8 cellular contexts compared by ENCODE assay signal in the genomic region with DNA sequence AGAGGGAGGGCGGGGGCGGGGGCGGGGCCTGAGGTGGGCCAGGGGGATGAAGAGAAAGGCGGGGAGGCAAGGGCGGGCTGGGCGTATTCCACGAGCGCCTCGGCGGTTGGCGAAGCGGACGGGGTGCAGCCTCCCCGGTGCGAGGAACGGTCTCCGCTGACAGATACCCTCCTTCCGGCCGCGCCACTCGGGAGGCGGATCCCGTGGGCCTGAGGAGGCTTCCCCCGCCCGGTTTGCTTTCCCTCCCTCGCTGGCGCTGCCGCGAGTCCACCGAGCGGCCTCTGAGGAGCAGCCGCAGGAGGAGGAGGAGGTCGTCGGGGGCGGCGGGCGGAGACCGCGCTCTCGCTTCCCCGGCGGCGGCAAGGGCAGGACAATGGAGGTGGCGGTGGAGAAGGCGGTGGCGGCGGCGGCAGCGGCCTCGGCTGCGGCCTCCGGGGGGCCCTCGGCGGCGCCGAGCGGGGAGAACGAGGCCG. TPM values are rescaled to one million over a fixed set of nuclear protein-coding genes. Genes with fewer than 3 reads are reported as not detected.
DNase-seq lines count a peak whose midpoint lies in the region; ATAC-seq, FAIRE-seq and TF ChIP-seq lines count a peak whose summit lies in the region.

A gene (plus strand): TSS at position 84 of the 473 bp plus-strand sequence. CDS start 290 bp downstream, at position 374.

- peak within 1 kb of the TSS; percentile 86 to 99 (median 95) for H3K4me3 ChIP-seq in endothelial cell of umbilical vein (replicated peaks in 1 of 3; ENCODE audit: insufficient read depth in 1 of 3, low read depth in 1 of 3, low read length in 3 of 3)
- H3K4me3 ChIP-seq in naive thymus-derived CD4-positive, alpha-beta T cell (ENCODE audit: low read length) = peak within 1 kb of the TSS; percentile 61

- ATAC-seq in GM21381 (IDR thresholded peaks at IDR 0.05; ENCODE audit: unreplicated experiment) (peak; percentile 68), HG03571 (IDR thresholded peaks at IDR 0.05; ENCODE audit: unreplicated experiment) (peak; percentile 72)
- no peak for ATAC-seq in naive thymus-derived CD4-positive, alpha-beta T cell

- peaks cover 0 to 2% (median 0%) of the 10 kb centered on the region in 5 donors for H3K27me3 Mint-ChIP-seq in naive thymus-derived CD4-positive, alpha-beta T cell

- peaks cover 0 to 6% (median 5%) of the 10 kb centered on the region in 5 donors for H3K36me3 Mint-ChIP-seq in naive thymus-derived CD4-positive, alpha-beta T cell

- DNase-seq in SW480 (ENCODE audit: low spot score) (peak; percentile 98), endothelial cell of umbilical vein (ENCODE audit: low read depth, low spot score) (no peak), cerebellar nuclear complex (lab: John Stamatoyannopoulos, UW) (no peak)
- DNase-seq in naive thymus-derived CD4-positive, alpha-beta T cell = peak in 4 of 9 donors; percentile 83 to 96 (median 92)
- no peak for DNase-seq in stimulated activated CD4-positive, alpha-beta T cell treated with anti-CD3 and anti-CD28 coated beads, Interleukin-2, amount 100 ng/mL, for 24 hours

- FAIRE-seq in endothelial cell of umbilical vein (lab: Jason Lieb, UNC) = no peak

- H3K4me2 ChIP-seq in endothelial cell of umbilical vein (ENCODE audit: insufficient read depth, low read length) = peak within 1 kb of the TSS; percentile 95

- peak within 1 kb of the TSS; percentile 61 for H3K27ac ChIP-seq in endothelial cell of umbilical vein (ENCODE audit: insufficient read depth, low read depth, low read length)
- H3K27ac ChIP-seq in naive thymus-derived CD4-positive, alpha-beta T cell (ENCODE audit: low read depth, low read length) = peak within 1 kb of the TSS; percentile 90

- H3K9me3 ChIP-seq in ES-I3 (ENCODE audit: control insufficient read depth, insufficient read depth, low read length) (no peaks in the 10 kb centered on the region), endothelial cell of umbilical vein (replicated peaks; ENCODE audit: control insufficient read depth, insufficient read depth, low read length) (no peaks in the 10 kb centered on the region)
- H3K9me3 ChIP-seq in naive thymus-derived CD4-positive, alpha-beta T cell (ENCODE audit: control insufficient read depth in 2 of 3, low read length in 3 of 3) = no peaks in the 10 kb centered on the region

- H3K9me1 ChIP-seq in endothelial cell of umbilical vein (replicated peaks; ENCODE audit: control insufficient read depth, extremely low read depth, insufficient read depth, low read length) = no peaks in the 10 kb centered on the region

- peak within 1 kb of the TSS; percentile 84 to 98 (median 92) for H3K4me3 Mint-ChIP-seq in naive thymus-derived CD4-positive, alpha-beta T cell

- H3K79me2 ChIP-seq in endothelial cell of umbilical vein (ENCODE audit: control insufficient read depth, insufficient read depth, low read length) = peaks cover 36% of the 10 kb centered on the region

- POLR2A ChIA-PET in endothelial cell of umbilical vein (lab: Charles Lee) = interaction anchor here (0.7 kb wide), 1 partner anchor 86 kb away, joined by 5 read pairs; no protein-coding TSS in a partner anchor
- POLR2A ChIA-PET in naive thymus-derived CD4-positive, alpha-beta T cell (lab: Charles Lee) = no interaction called here

- intact Hi-C loops in endothelial cell of umbilical vein (cut with micrococcal nuclease) = loop anchor here (1.0 to 10.0 kb wide), 6 partner anchors 52 to 458 kb away; a partner anchor contains a TSS
- intact Hi-C loops in naive thymus-derived CD4-positive, alpha-beta T cell (cut with micrococcal nuclease) = loop anchor here (1.0 to 10.0 kb wide), 22 partner anchors 15 to 1945 kb away; a partner anchor contains a TSS

- H3K9me3 Mint-ChIP-seq in naive thymus-derived CD4-positive, alpha-beta T cell = no peaks in the 10 kb centered on the region

- peak within 1 kb of the TSS; percentile 84 for H2AFZ ChIP-seq in endothelial cell of umbilical vein (ENCODE audit: low read depth, low read length)

- H3K27me3 ChIP-seq in endothelial cell of umbilical vein (ENCODE audit: control insufficient read depth in 2 of 2, insufficient read depth in 2 of 2, low read length in 2 of 2) = no peaks in the 10 kb centered on the region
- no peaks in the 10 kb centered on the region for H3K27me3 ChIP-seq in naive thymus-derived CD4-positive, alpha-beta T cell (ENCODE audit: control insufficient read depth in 2 of 2, insufficient read depth in 2 of 2, low read length in 2 of 2)

- peaks cover 2% of the 10 kb centered on the region for H4K20me1 ChIP-seq in endothelial cell of umbilical vein (replicated peaks; ENCODE audit: control insufficient read depth, extremely low read depth, insufficient read depth, low read length)

- TF ChIP-seq CTCF in endothelial cell of umbilical vein (IDR thresholded peaks at IDR 0.05; ENCODE audit: extremely low read depth in 1 of 2, insufficient read depth in 1 of 2, low read depth in 1 of 2, low read length in 2 of 2) = no peak

- H3K4me1 ChIP-seq in ES-I3 (ENCODE audit: insufficient read depth, low read length) (peaks cover 13% of the 10 kb centered on the region; the same call in 1 of the 2 replicates), endothelial cell of umbilical vein (ENCODE audit: control insufficient read depth, extremely low read depth, insufficient read depth, low read length) (peaks cover 5% of the 10 kb centered on the region)
- H3K4me1 ChIP-seq in naive thymus-derived CD4-positive, alpha-beta T cell (ENCODE audit: control insufficient read depth in 2 of 2, insufficient read depth in 2 of 2, low read length in 2 of 2) = peaks cover 8 to 9% of the 10 kb centered on the region in 2 donors

- peak within 1 kb of the TSS; percentile 100 for H3K9ac ChIP-seq in ES-I3 (ENCODE audit: low read depth, low read length)
- peak within 1 kb of the TSS; percentile 89 for H3K9ac ChIP-seq in endothelial cell of umbilical vein (replicated peaks; ENCODE audit: extremely low read depth, insufficient read depth, low read length)

- TF ChIP-seq POLR2A in endothelial cell of umbilical vein (IDR thresholded peaks at IDR 0.05; ENCODE audit: low read depth, low read length) = peak; percentile 77

- CTCF ChIA-PET in endothelial cell of umbilical vein (lab: Charles Lee) = interaction anchor here (0.5 to 2.1 kb wide), 6 partner anchors 8 to 299 kb away, joined by 3 to 13 read pairs (median 4); no protein-coding TSS in a partner anchor
- CTCF ChIA-PET in naive thymus-derived CD4-positive, alpha-beta T cell (lab: Charles Lee) = interaction anchor here (0.8 kb wide), 1 partner anchor 278 kb away, joined by 4 read pairs; no protein-coding TSS in a partner anchor

- H3K4me1 Mint-ChIP-seq in naive thymus-derived CD4-positive, alpha-beta T cell = peaks cover 20 to 44% (median 37%) of the 10 kb centered on the region in 7 donors

- BruUV-seq in endothelial cell of umbilical vein (replicated peaks; lab: Mats Ljungman, UMichigan) = no TSS peak

- H3K36me3 ChIP-seq in ES-I3 (ENCODE audit: insufficient read depth, low read length) (no peaks in the 10 kb centered on the region), endothelial cell of umbilical vein (ENCODE audit: control insufficient read depth in 2 of 2, extremely low read depth in 1 of 2, insufficient read depth in 2 of 2, low read length in 2 of 2) (no peaks in the 10 kb centered on the region)
- H3K36me3 ChIP-seq in naive thymus-derived CD4-positive, alpha-beta T cell (ENCODE audit: control insufficient read depth in 2 of 3, insufficient read depth in 3 of 3, low read length in 3 of 3) = no peaks in the 10 kb centered on the region

- peak within 1 kb of the TSS; percentile 61 to 96 (median 92) for H3K27ac Mint-ChIP-seq in naive thymus-derived CD4-positive, alpha-beta T cell

- dilution Hi-C loops in endothelial cell of umbilical vein (cut with MboI; ENCODE audit: extremely low pct_ligation_motif_present, low sequenced_read_pairs) = no loop called here

TF ChIP-seq in endothelial cell of umbilical vein, 7 proteins besides CTCF, POLR2A, EP300 and RAD21:
- no peak for TF ChIP-seq JUN (IDR thresholded peaks at IDR 0.05; ENCODE audit: borderline replicate concordance, insufficient read depth, insufficient read length, low read depth)
- peak; percentile 76 for TF ChIP-seq POLR2AphosphoS5 (IDR thresholded peaks at IDR 0.05; ENCODE audit: insufficient read depth, low read depth, low read length)
- TF ChIP-seq GATA2 (IDR thresholded peaks at IDR 0.05; ENCODE audit: insufficient read depth, insufficient read length, low read depth, low read length) = no peak
- TF ChIP-seq, protein P1, sequence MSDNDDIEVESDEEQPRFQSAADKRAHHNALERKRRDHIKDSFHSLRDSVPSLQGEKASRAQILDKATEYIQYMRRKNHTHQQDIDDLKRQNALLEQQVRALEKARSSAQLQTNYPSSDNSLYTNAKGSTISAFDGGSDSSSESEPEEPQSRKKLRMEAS (IDR thresholded peaks at IDR 0.05; ENCODE audit: insufficient read depth, insufficient read length) = peak; percentile 28
- TF ChIP-seq EZH2 (IDR thresholded peaks at IDR 0.05; ENCODE audit: borderline replicate concordance, low read depth, low read length, severe bottlenecking) = no peak
- no peak for TF ChIP-seq MYC (IDR thresholded peaks at IDR 0.05; ENCODE audit: low read depth, low read length)
- TF ChIP-seq FOS (IDR thresholded peaks at IDR 0.05; ENCODE audit: borderline replicate concordance, insufficient read depth, low read length) = no peak
TF ChIP-seq in endothelial cell of umbilical vein: peak in this region for 2.

RNA-seq across cellular contexts. Expression of the gene that starts here (rescaled TPM):
- 25.4 and 26.1 TPM in 2 replicates for total RNA-seq in endothelial cell of umbilical vein
- 7.6 and 9.1 TPM in 2 replicates for polyA plus RNA-seq in endothelial cell of umbilical vein
- polyA plus RNA-seq in endothelial cell of umbilical vein (2011; cell fraction: cytosol; rRNA removed) = 8.6 and 9.1 TPM in 2 replicates
- 12.3 and 13.7 TPM in 2 replicates for polyA plus RNA-seq in endothelial cell of umbilical vein (2011; cell fraction: nucleus; rRNA removed)
- 7.2 and 13.2 TPM in 2 replicates for polyA plus RNA-seq in endothelial cell of umbilical vein (2012)
- polyA minus RNA-seq in endothelial cell of umbilical vein = 23.3 and 27.9 TPM in 2 replicates
- polyA minus RNA-seq in endothelial cell of umbilical vein (2011; cell fraction: cytosol; rRNA and poly(A)+ RNA removed) = 15.8 TPM
- 26.1 and 40.2 TPM in 2 replicates for polyA minus RNA-seq in endothelial cell of umbilical vein (2011; cell fraction: nucleus; rRNA and poly(A)+ RNA removed)
- 10 to 100 TPM; 16.9 to 19.3 (median 18.7) TPM for total RNA-seq in naive thymus-derived CD4-positive, alpha-beta T cell
- 10 to 100 TPM in 1 of 2 donors, 1 to 10 TPM in 1; 8.1 to 11.0 TPM for polyA plus RNA-seq in naive thymus-derived CD4-positive, alpha-beta T cell
